ENCODE assay signal across 15 cellular contexts in the genomic region with DNA sequence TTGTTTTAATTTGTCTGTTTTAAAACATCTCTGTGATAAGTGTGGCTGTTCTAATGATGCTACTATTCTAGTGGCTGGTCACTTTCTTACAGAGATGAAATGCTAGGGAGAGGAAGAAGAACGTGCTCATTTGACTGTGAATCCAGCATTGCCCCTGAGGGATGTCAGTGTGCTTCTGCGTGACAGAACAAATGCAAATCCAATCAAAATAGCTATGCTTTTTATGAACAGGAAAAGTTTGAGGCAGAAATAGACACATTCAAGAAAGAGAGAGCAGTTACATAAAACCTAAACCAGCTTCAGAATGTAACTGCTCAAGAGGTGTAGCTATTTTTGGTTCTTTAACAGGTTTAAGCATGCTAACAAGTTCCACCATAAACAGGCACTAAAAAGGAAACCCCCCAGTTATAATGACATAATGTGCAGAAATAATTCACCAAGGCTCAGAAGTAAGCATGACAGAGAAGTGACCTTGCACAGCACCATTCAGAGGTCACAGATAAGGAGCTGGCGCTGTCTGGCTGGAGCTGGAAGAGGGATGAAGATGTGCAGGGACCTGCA.
DNase-seq lines count a peak whose midpoint lies in the region; ATAC-seq and TF ChIP-seq lines count a peak whose summit lies in the region.
"Had no signal": no experiment of that assay in that cellular context is flagged by ENCODE, and none has a peak within 500 bp of the region (broad histone marks: within the 10 kb centered on the region; RNA-seq: fewer than 3 reads in every experiment).

No MANE protein-coding gene starts in this region.

- intact Hi-C loops in adrenal gland (cut with DNase I): no loop called here
- intact Hi-C loops in gastrocnemius medialis (cut with DNase I; ENCODE audit: low total_unique reads): no loop called here

- no peak overlapping the region for H3K4me3 ChIP-seq in adrenal gland
- no peak overlapping the region for H3K4me3 ChIP-seq in gastrocnemius medialis
- H3K4me3 ChIP-seq: psoas muscle had no signal

- H3K36me3 ChIP-seq in adrenal gland (replicated peaks in 1 of 2) (no peaks in the 10 kb centered on the region), gastrocnemius medialis (no peaks in the 10 kb centered on the region)

- no peaks in the 10 kb centered on the region for H3K27me3 ChIP-seq in adrenal gland
- H3K27me3 ChIP-seq in gastrocnemius medialis: no peaks in the 10 kb centered on the region

- no peak overlapping the region for H3K27ac ChIP-seq in adrenal gland
- H3K27ac ChIP-seq in gastrocnemius medialis: no peak overlapping the region
- H3K27ac ChIP-seq: epithelial cell of prostate, HL-60, psoas muscle had no signal

- peak; percentile 89 for ATAC-seq in GM18858 (IDR thresholded peaks at IDR 0.05; ENCODE audit: unreplicated experiment)
- ATAC-seq in GM21515 (IDR thresholded peaks at IDR 0.05; ENCODE audit: unreplicated experiment): peak; percentile 78
- peak; percentile 67 for ATAC-seq in HG03135 (IDR thresholded peaks at IDR 0.05; ENCODE audit: unreplicated experiment)
- no peak for ATAC-seq in gastrocnemius medialis
- ATAC-seq: psoas muscle had no signal

- H3K9me3 ChIP-seq in adrenal gland (replicated peaks in 1 of 3) (no peaks in the 10 kb centered on the region), gastrocnemius medialis (no peaks in the 10 kb centered on the region)
- H3K9me3 ChIP-seq: psoas muscle had no signal

- no peak for TF ChIP-seq CTCF in adrenal gland (IDR thresholded peaks at IDR 0.05)
- no peak for TF ChIP-seq CTCF in gastrocnemius medialis (IDR thresholded peaks at IDR 0.05 in 4 of 5, conservative IDR thresholded peaks at IDR 0.05 in 1 of 5)

- H3K4me1 ChIP-seq in adrenal gland (replicated peaks in 1 of 2) (no peaks in the 10 kb centered on the region), gastrocnemius medialis (no peaks in the 10 kb centered on the region)
- H3K4me1 ChIP-seq: psoas muscle had no signal

- DNase-seq in germinal center (ENCODE audit: low spot score) (peak; percentile 35), HT-29 (ENCODE audit: low spot score) (no peak), anterior cingulate cortex (lab: John Stamatoyannopoulos, UW) (no peak), adrenal gland (no peak), gastrocnemius medialis (no peak)
- DNase-seq: activated CD4-positive, alpha-beta memory T cell treated with anti-CD3 and anti-CD28 coated beads for 36 hours; aorta; DND-41; NCI-H1930; psoas muscle had no signal

- in situ Hi-C loops in gastrocnemius medialis (cut with MboI; ENCODE audit: low sequenced_read_pairs in 4 of 4): no loop called here

- WGBS in adrenal gland, 4 donors: 47 to 60% (median 55%) methylated on average over 3 of the region's 3 CpGs

- TF ChIP-seq POLR2A in adrenal gland (IDR thresholded peaks at IDR 0.05) (no peak), gastrocnemius medialis (IDR thresholded peaks at IDR 0.05) (no peak)

Comparison
In these comparisons a context has a peak if more than half of its experiments do, and no peak if none do; other contexts are left out.
1. ATAC-seq: peak in GM18858 (single experiment), GM21515 (single experiment) and HG03135 (single experiment); none in gastrocnemius medialis (0 of 2).